2 cellular contexts compared by ENCODE assay signal in the genomic region with DNA sequence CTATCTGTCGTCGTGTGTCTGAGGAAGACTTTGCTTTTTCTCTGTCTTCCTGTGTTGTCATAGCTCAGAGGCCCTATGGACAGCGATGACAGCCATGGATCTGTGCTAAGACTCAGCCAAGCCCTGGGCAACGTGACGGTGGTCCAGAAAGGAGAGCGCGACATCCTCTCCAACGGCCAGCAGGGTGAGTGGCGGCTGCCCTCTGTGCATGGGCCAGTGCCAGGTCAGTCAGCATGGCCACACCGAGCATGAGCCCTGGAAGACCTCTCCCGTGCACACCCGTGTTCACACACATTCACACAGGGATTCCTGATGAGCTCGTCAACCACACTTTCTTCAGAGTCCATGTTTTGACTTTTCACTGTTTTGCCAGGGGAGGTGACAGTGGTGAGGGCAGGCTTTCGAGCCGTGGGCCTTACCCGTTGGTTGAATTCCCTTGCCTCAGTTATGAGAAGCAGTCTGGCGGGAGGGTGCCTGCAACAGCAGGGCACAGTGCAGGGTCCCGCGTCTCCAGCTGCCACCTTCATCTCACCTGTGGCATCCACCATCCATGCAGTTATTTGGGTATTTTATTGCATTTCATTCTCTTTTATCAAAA.
TF ChIP-seq lines count a peak whose summit lies in the region.

No MANE protein-coding gene starts in this region.

TF ChIP-seq in K562, 482 proteins besides CTCF, POLR2A, EP300 and RAD21:
- TF ChIP-seq NUFIP1 (IDR thresholded peaks at IDR 0.05; ENCODE audit: partially characterized antibody) (no peak), PHB (CRISPR knock-in tag; IDR thresholded peaks at IDR 0.05) (no peak), PPARD (CRISPR knock-in tag; IDR thresholded peaks at IDR 0.05) (no peak), HDAC6 (IDR thresholded peaks at IDR 0.05; ENCODE audit: low read depth, low read length) (no peak), BRF1 (IDR thresholded peaks at IDR 0.05; ENCODE audit: borderline replicate concordance, extremely low read depth, insufficient read length) (no peak), POLR2G (IDR thresholded peaks at IDR 0.05; ENCODE audit: low read depth, low read length) (0 out of 2 replicates have a peak, but pooled peaks have one; percentile 4)
- TF ChIP-seq, protein P1, sequence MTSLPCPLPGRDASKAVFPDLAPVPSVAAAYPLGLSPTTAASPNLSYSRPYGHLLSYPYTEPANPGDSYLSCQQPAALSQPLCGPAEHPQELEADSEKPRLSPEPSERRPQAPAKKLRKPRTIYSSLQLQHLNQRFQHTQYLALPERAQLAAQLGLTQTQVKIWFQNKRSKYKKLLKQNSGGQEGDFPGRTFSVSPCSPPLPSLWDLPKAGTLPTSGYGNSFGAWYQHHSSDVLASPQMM (CRISPR knock-in tag; IDR thresholded peaks at IDR 0.05): no peak
- TF ChIP-seq, protein P2, sequence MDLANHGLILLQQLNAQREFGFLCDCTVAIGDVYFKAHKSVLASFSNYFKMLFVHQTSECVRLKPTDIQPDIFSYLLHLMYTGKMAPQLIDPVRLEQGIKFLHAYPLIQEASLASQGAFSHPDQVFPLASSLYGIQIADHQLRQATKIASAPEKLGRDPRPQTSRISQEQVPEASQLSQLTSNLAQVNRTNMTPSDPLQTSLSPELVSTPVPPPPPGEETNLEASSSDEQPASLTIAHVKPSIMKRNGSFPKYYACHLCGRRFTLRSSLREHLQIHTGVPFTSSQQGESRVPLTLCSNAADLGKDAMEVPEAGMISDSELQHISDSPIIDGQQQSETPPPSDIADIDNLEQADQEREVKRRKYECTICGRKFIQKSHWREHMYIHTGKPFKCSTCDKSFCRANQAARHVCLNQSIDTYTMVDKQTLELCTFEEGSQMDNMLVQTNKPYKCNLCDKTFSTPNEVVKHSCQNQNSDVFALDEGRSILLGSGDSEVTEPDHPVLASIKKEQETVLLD (IDR thresholded peaks at IDR 0.05): no peak
TF ChIP-seq in K562: peak in this region for 1.

TF ChIP-seq in HepG2, 621 proteins besides CTCF, POLR2A, EP300 and RAD21:
- TF ChIP-seq SSRP1 (CRISPR knock-in tag; IDR thresholded peaks at IDR 0.05): no peak
- TF ChIP-seq, protein P3, sequence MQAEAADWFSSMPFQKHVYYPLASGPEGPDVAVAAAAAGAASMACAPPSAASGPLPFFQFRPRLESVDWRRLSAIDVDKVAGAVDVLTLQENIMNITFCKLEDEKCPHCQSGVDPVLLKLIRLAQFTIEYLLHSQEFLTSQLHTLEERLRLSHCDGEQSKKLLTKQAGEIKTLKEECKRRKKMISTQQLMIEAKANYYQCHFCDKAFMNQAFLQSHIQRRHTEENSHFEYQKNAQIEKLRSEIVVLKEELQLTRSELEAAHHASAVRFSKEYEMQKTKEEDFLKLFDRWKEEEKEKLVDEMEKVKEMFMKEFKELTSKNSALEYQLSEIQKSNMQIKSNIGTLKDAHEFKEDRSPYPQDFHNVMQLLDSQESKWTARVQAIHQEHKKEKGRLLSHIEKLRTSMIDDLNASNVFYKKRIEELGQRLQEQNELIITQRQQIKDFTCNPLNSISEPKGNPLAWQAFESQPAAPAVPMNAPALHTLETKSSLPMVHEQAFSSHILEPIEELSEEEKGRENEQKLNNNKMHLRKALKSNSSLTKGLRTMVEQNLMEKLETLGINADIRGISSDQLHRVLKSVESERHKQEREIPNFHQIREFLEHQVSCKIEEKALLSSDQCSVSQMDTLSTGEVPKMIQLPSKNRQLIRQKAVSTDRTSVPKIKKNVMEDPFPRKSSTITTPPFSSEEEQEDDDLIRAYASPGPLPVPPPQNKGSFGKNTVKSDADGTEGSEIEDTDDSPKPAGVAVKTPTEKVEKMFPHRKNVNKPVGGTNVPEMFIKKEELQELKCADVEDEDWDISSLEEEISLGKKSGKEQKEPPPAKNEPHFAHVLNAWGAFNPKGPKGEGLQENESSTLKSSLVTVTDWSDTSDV (CRISPR knock-in tag; IDR thresholded peaks at IDR 0.05): no peak
- TF ChIP-seq BORCS8-MEF2B (CRISPR knock-in tag; IDR thresholded peaks at IDR 0.05): no peak
- no peak for TF ChIP-seq ZNF383 (CRISPR knock-in tag; IDR thresholded peaks at IDR 0.05; ENCODE audit: borderline replicate concordance)
- TF ChIP-seq CC2D1A (CRISPR knock-in tag; IDR thresholded peaks at IDR 0.05): no peak
- TF ChIP-seq GPN1 (CRISPR knock-in tag; IDR thresholded peaks at IDR 0.05; ENCODE audit: borderline replicate concordance): no peak
- no peak for TF ChIP-seq KLF13 (CRISPR knock-in tag; IDR thresholded peaks at IDR 0.05)
- TF ChIP-seq ZNF224 (CRISPR knock-in tag; IDR thresholded peaks at IDR 0.05): no peak
- TF ChIP-seq WIZ (CRISPR knock-in tag; IDR thresholded peaks at IDR 0.05): no peak
- no peak for TF ChIP-seq PITX1 (CRISPR knock-in tag; IDR thresholded peaks at IDR 0.05)
- TF ChIP-seq, protein P4, sequence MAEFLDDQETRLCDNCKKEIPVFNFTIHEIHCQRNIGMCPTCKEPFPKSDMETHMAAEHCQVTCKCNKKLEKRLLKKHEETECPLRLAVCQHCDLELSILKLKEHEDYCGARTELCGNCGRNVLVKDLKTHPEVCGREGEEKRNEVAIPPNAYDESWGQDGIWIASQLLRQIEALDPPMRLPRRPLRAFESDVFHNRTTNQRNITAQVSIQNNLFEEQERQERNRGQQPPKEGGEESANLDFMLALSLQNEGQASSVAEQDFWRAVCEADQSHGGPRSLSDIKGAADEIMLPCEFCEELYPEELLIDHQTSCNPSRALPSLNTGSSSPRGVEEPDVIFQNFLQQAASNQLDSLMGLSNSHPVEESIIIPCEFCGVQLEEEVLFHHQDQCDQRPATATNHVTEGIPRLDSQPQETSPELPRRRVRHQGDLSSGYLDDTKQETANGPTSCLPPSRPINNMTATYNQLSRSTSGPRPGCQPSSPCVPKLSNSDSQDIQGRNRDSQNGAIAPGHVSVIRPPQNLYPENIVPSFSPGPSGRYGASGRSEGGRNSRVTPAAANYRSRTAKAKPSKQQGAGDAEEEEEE (CRISPR knock-in tag; IDR thresholded peaks at IDR 0.05; ENCODE audit: borderline replicate concordance): no peak
- no peak for TF ChIP-seq ZSCAN12 (CRISPR knock-in tag; IDR thresholded peaks at IDR 0.05)
- TF ChIP-seq, protein P5, sequence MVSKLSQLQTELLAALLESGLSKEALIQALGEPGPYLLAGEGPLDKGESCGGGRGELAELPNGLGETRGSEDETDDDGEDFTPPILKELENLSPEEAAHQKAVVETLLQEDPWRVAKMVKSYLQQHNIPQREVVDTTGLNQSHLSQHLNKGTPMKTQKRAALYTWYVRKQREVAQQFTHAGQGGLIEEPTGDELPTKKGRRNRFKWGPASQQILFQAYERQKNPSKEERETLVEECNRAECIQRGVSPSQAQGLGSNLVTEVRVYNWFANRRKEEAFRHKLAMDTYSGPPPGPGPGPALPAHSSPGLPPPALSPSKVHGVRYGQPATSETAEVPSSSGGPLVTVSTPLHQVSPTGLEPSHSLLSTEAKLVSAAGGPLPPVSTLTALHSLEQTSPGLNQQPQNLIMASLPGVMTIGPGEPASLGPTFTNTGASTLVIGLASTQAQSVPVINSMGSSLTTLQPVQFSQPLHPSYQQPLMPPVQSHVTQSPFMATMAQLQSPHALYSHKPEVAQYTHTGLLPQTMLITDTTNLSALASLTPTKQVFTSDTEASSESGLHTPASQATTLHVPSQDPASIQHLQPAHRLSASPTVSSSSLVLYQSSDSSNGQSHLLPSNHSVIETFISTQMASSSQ (IDR thresholded peaks at IDR 0.05; ENCODE audit: low read depth): no peak
- TF ChIP-seq, protein P5 (CRISPR knock-in tag; IDR thresholded peaks at IDR 0.05; ENCODE audit: borderline replicate concordance): no peak
- TF ChIP-seq PHF21A (CRISPR knock-in tag; IDR thresholded peaks at IDR 0.05): no peak
- no peak for TF ChIP-seq HOXA9 (CRISPR knock-in tag; IDR thresholded peaks at IDR 0.05; ENCODE audit: borderline replicate concordance)
- TF ChIP-seq, protein P6, sequence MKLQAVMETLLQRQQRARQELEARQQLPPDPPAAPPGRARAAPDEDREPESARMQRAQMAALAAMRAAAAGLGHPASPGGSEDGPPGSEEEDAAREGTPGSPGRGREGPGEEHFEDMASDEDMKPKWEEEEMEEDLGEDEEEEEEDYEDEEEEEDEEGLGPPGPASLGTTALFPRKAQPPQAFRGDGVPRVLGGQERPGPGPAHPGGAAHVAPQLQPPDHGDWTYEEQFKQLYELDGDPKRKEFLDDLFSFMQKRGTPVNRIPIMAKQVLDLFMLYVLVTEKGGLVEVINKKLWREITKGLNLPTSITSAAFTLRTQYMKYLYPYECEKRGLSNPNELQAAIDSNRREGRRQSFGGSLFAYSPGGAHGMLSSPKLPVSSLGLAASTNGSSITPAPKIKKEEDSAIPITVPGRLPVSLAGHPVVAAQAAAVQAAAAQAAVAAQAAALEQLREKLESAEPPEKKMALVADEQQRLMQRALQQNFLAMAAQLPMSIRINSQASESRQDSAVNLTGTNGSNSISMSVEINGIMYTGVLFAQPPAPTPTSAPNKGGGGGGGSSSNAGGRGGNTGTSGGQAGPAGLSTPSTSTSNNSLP (IDR thresholded peaks at IDR 0.05; ENCODE audit: low read depth, low read length): no peak
- TF ChIP-seq CCAR2 (optimal IDR thresholded peaks at IDR 0.05; ENCODE audit: low read depth, low read length): no peak
